In genomic region chr1:235077571-235078479, GRCh38 we compare ENCODE assay signal across 8 cellular contexts. TPM values are rescaled to one million over a fixed set of nuclear protein-coding genes. Genes with fewer than 3 reads are reported as not detected.
DNase-seq lines count a peak whose midpoint lies in the region; ATAC-seq and TF ChIP-seq lines count a peak whose summit lies in the region.

No MANE protein-coding gene starts in this region.

- TF ChIP-seq POLR2A in breast epithelium (IDR thresholded peaks at IDR 0.05) (no peak), body of pancreas (IDR thresholded peaks at IDR 0.05) (peak in 1 of 3 donors; percentile 14)

- no peaks in the 10 kb centered on the region for H3K9me3 ChIP-seq in breast epithelium
- H3K9me3 ChIP-seq in mammary epithelial cell (replicated peaks; ENCODE audit: insufficient read depth, low read length) = no peaks in the 10 kb centered on the region
- H3K9me3 ChIP-seq in body of pancreas = no peaks in the 10 kb centered on the region
- H3K9me3 ChIP-seq in A673 (ENCODE audit: low read depth, low read length, poor library complexity, severe bottlenecking) = no peaks in the 10 kb centered on the region

- dilution Hi-C loops in mammary epithelial cell (cut with HindIII; ENCODE audit: low sequenced_read_pairs) = loop anchor here (5.0 to 10.0 kb wide), 5 partner anchors 101 to 461 kb away; no protein-coding TSS in a partner anchor

- in situ Hi-C loops in mammary epithelial cell (cut with MboI; ENCODE audit: low sequenced_read_pairs in 2 of 2) = loop anchor here in 1 of 2 donors (10.0 to 25.0 kb wide), 2 partner anchors 473 to 966 kb away; no protein-coding TSS in a partner anchor

- H3K4me1 ChIP-seq in breast epithelium (peaks cover 19 to 36% of the 10 kb centered on the region in 2 donors), mammary epithelial cell (ENCODE audit: insufficient read depth, low read length) (peaks cover 51% of the 10 kb centered on the region), body of pancreas (peaks cover 75% of the 10 kb centered on the region), A673 (ENCODE audit: insufficient read depth, low read length, poor library complexity, severe bottlenecking) (no peaks in the 10 kb centered on the region)

- H3K9me3 Mint-ChIP-seq in stimulated activated effector memory CD8-positive, alpha-beta T cell treated with anti-CD3 and anti-CD28 coated beads, Interleukin-12 subunit alpha, Interleukin-12 subunit beta, amount 100 ng/mL, for 72 hours = no peaks in the 10 kb centered on the region

- CTCF ChIA-PET in mammary epithelial cell (lab: Charles Lee; ENCODE audit: low non-redundant PET) (no interaction called here), A673 (lab: Charles Lee) (no interaction called here)

- TF ChIP-seq CTCF in breast epithelium (IDR thresholded peaks at IDR 0.05) (no peak), mammary epithelial cell (conservative IDR thresholded peaks at IDR 0.05 in 1 of 2, IDR thresholded peaks at IDR 0.05 in 1 of 2; ENCODE audit: extremely low read depth in 1 of 2, insufficient read depth in 1 of 2, low read depth in 1 of 2, low read length in 2 of 2) (no peak), body of pancreas (IDR thresholded peaks at IDR 0.05) (no peak), A673 (conservative IDR thresholded peaks at IDR 0.05; ENCODE audit: low read depth, low read length) (no peak)

- no peak overlapping the region for H3K4me3 Mint-ChIP-seq in stimulated activated effector memory CD8-positive, alpha-beta T cell treated with anti-CD3 and anti-CD28 coated beads, Interleukin-12 subunit alpha, Interleukin-12 subunit beta, amount 100 ng/mL, for 72 hours

- POLR2A ChIA-PET in A673 (lab: Charles Lee; ENCODE audit: low non-redundant PET) = no interaction called here

- H3K9ac ChIP-seq in mammary epithelial cell (ENCODE audit: insufficient read depth, low read length) = no peak overlapping the region

- ATAC-seq in HG03354 (IDR thresholded peaks at IDR 0.05; ENCODE audit: poor library complexity, severe bottlenecking, unreplicated experiment) (peak; percentile 37), body of pancreas (no peak)
- peak; percentile 74 for ATAC-seq in stimulated activated effector memory CD8-positive, alpha-beta T cell treated with anti-CD3 and anti-CD28 coated beads, Interleukin-12 subunit alpha, Interleukin-12 subunit beta, amount 100 ng/mL, for 72 hours

- DNase-seq in breast epithelium (ENCODE audit: low spot score in 2 of 2) = no peak
- DNase-seq in mammary epithelial cell = no peak
- peak in 1 of 4 donors; percentile 50 for DNase-seq in body of pancreas
- peak; percentile 46 to 85 for DNase-seq in stimulated activated effector memory CD8-positive, alpha-beta T cell treated with anti-CD3 and anti-CD28 coated beads, Interleukin-12 subunit alpha, Interleukin-12 subunit beta, amount 100 ng/mL, for 72 hours (ENCODE audit: low spot score in 2 of 2)
- DNase-seq in A673 (ENCODE audit: low spot score) = no peak
- no peak for DNase-seq in amniotic stem cell (lab: John Stamatoyannopoulos, UW)
- DNase-seq in nucleus accumbens (lab: John Stamatoyannopoulos, UW) = no peak

- H3K4me2 ChIP-seq in mammary epithelial cell (ENCODE audit: insufficient read depth, low read depth, low read length) = no peak overlapping the region

- H3K4me3 ChIP-seq in breast epithelium = no peak overlapping the region
- no peak overlapping the region for H3K4me3 ChIP-seq in mammary epithelial cell (replicated peaks in 1 of 3; ENCODE audit: insufficient read depth in 1 of 3, low read depth in 2 of 3, low read length in 3 of 3)
- no peak overlapping the region for H3K4me3 ChIP-seq in body of pancreas
- no peak overlapping the region for H3K4me3 ChIP-seq in A673 (ENCODE audit: low read depth, low read length, poor library complexity, severe bottlenecking)

- no peaks in the 10 kb centered on the region for H3K27me3 ChIP-seq in breast epithelium
- no peaks in the 10 kb centered on the region for H3K27me3 ChIP-seq in mammary epithelial cell (ENCODE audit: insufficient read depth, low read length)
- H3K27me3 ChIP-seq in body of pancreas = no peaks in the 10 kb centered on the region
- no peaks in the 10 kb centered on the region for H3K27me3 ChIP-seq in A673 (replicated peaks; ENCODE audit: insufficient read depth, low read depth, low read length, poor library complexity)

- BruUV-seq in mammary epithelial cell (replicated peaks; lab: Mats Ljungman, UMichigan) (no TSS peak), A673 (replicated peaks; lab: Mats Ljungman, UMichigan) (no TSS peak)

- H3K27ac Mint-ChIP-seq in stimulated activated effector memory CD8-positive, alpha-beta T cell treated with anti-CD3 and anti-CD28 coated beads, Interleukin-12 subunit alpha, Interleukin-12 subunit beta, amount 100 ng/mL, for 72 hours = no peak overlapping the region

- H3K79me2 ChIP-seq in mammary epithelial cell (ENCODE audit: insufficient read depth, low read length) = no peaks in the 10 kb centered on the region

- H3K27ac ChIP-seq in breast epithelium (peak overlapping the region; percentile 84 to 99), mammary epithelial cell (ENCODE audit: insufficient read depth, low read depth, low read length) (no peak overlapping the region), body of pancreas (peak overlapping the region; percentile 1 to 97 (median 94)), A673 (ENCODE audit: low read depth, low read length, poor library complexity, severe bottlenecking) (no peak overlapping the region)

- H2AFZ ChIP-seq in mammary epithelial cell (ENCODE audit: low read depth, low read length) = no peak overlapping the region

- WGBS in mammary epithelial cell (ENCODE audit: low coverage, missing lambda C conversion rate) = 97% methylated on average over 15 of the region's 15 CpGs
- 65 to 69% methylated on average over 6 to 15 of the region's 15 CpGs for WGBS in body of pancreas, 2 donors

- no peaks in the 10 kb centered on the region for H3K36me3 ChIP-seq in breast epithelium
- H3K36me3 ChIP-seq in mammary epithelial cell (ENCODE audit: insufficient read depth, low read length) = no peaks in the 10 kb centered on the region
- no peaks in the 10 kb centered on the region for H3K36me3 ChIP-seq in body of pancreas (replicated peaks in 1 of 2; ENCODE audit: insufficient read depth in 1 of 2, low read depth in 2 of 2)
- no peaks in the 10 kb centered on the region for H3K36me3 ChIP-seq in A673 (ENCODE audit: insufficient read depth, low read length, poor library complexity, severe bottlenecking)

- intact Hi-C loops in breast epithelium (cut with DNase I; ENCODE audit: low total_unique reads) = no loop called here
- intact Hi-C loops in mammary epithelial cell (cut with micrococcal nuclease) = loop anchor here (2.0 kb wide), 1 partner anchor 153 kb away; no protein-coding TSS in a partner anchor
- intact Hi-C loops in body of pancreas (cut with DNase I) = no loop called here
- intact Hi-C loops in A673 (cut with micrococcal nuclease; ENCODE audit: unreplicated experiment) = no loop called here

- peaks cover 18% of the 10 kb centered on the region for H3K36me3 Mint-ChIP-seq in stimulated activated effector memory CD8-positive, alpha-beta T cell treated with anti-CD3 and anti-CD28 coated beads, Interleukin-12 subunit alpha, Interleukin-12 subunit beta, amount 100 ng/mL, for 72 hours

- peaks cover 7% of the 10 kb centered on the region for H3K4me1 Mint-ChIP-seq in stimulated activated effector memory CD8-positive, alpha-beta T cell treated with anti-CD3 and anti-CD28 coated beads, Interleukin-12 subunit alpha, Interleukin-12 subunit beta, amount 100 ng/mL, for 72 hours

- no peaks in the 10 kb centered on the region for H4K20me1 ChIP-seq in mammary epithelial cell (ENCODE audit: insufficient read depth, low read length)

RNA-seq across cellular contexts. Expression of gene TOMM20, which starts 50.8 kb away (rescaled TPM):
- total RNA-seq in breast epithelium (100 to 1,000 TPM; 112 to 153 (median 112) TPM), mammary epithelial cell (100 to 1,000 TPM in 1 of 2 donors, 10 to 100 TPM in 1; 96.5 to 102 TPM), body of pancreas (10 to 100 TPM; 54.7 to 75.2 TPM), A673 (2021) (72.6 and 74.0 TPM in 2 replicates)
- polyA plus RNA-seq in mammary epithelial cell = 54.8 TPM
- 44.8 TPM for polyA minus RNA-seq in mammary epithelial cell

Comparison
In these comparisons a context has a peak if more than half of its experiments do, and no peak if none do; other contexts are left out.
1. H3K27ac ChIP-seq: peak in breast epithelium (2 of 2) and body of pancreas (4 of 4); none in mammary epithelial cell (single experiment) and A673 (single experiment).
2. DNase-seq: peak in stimulated activated effector memory CD8-positive, alpha-beta T cell treated with anti-CD3 and anti-CD28 coated beads, Interleukin-12 subunit alpha, Interleukin-12 subunit beta, amount 100 ng/mL, for 72 hours (2 of 2); none in breast epithelium (0 of 2), mammary epithelial cell (single experiment), A673 (single experiment), amniotic stem cell (single experiment) and nucleus accumbens (0 of 56).